8 cellular contexts compared by ENCODE assay signal in the genomic region with DNA sequence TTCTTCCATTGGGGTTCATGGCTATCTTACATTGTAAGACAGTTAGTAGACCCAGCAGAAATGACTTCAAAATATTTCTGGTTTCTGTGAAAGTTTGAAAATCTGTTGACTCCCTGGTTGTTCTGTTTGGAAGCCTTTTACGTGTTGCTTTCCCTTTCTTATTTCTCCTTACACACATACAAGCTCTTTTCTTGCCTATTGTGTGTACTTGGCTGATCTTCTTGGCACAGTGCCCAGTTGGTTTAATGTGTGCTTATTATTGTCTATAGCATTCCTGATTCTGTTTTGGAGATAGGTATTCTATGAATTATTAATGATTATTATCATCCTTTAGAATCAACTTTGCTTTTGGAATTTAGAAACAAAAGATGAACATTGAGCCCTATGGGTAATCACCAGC.
DNase-seq lines count a peak whose midpoint lies in the region; FAIRE-seq and TF ChIP-seq lines count a peak whose summit lies in the region.
"Not testable (repeated sequence)": the region's sequence is repeated elsewhere in the genome, so short reads cannot be mapped to it uniquely, and the experiment has no call there.

No MANE protein-coding gene starts in this region.

- H3K4me1 ChIP-seq in HAP-1, SJCRH30, testis: not testable (repeated sequence)

- not testable (repeated sequence) for H3K27me3 ChIP-seq in HAP-1 (ENCODE audit: low read depth); SJCRH30; bronchial epithelial cell (ENCODE audit: control insufficient read depth, insufficient read depth, low read length); testis

- TF ChIP-seq POLR2A in testis (IDR thresholded peaks at IDR 0.05) = not testable (repeated sequence)

- TF ChIP-seq CTCF in bronchial epithelial cell (IDR thresholded peaks at IDR 0.05; ENCODE audit: insufficient read depth, low read length, severe bottlenecking); fibroblast of the aortic adventitia (IDR thresholded peaks at IDR 0.05; ENCODE audit: insufficient read depth, low read length); testis (IDR thresholded peaks at IDR 0.05): not testable (repeated sequence)

- not testable (repeated sequence) for H3K36me3 ChIP-seq in HAP-1 (replicated peaks); SJCRH30; bronchial epithelial cell (ENCODE audit: control insufficient read depth, insufficient read depth, low read length); testis (ENCODE audit: low read depth, missing control alignments)

- not testable (repeated sequence) for H3K9me3 ChIP-seq in HAP-1; SJCRH30 (replicated peaks); testis

- DNase-seq in Ammon's horn (ENCODE audit: low spot score) (peak; percentile 24), HAP-1 (ENCODE audit: low spot score in 2 of 2) (peak; percentile 2 to 58), SJCRH30 (peak; percentile 20 to 50), bronchial epithelial cell (ENCODE audit: low read depth) (peak; percentile 1), fibroblast of the aortic adventitia (ENCODE audit: low read depth) (peak; percentile 4), kidney tubule cell (ENCODE audit: low spot score) (peak; percentile 3), pulmonary artery endothelial cell (ENCODE audit: low read depth, low spot score) (peak; percentile 39), testis (peak; percentile 14)

- not testable (repeated sequence) for H3K4me3 ChIP-seq in HAP-1; SJCRH30; bronchial epithelial cell (ENCODE audit: low read depth, low read length); fibroblast of the aortic adventitia (ENCODE audit: low read depth, low read length); testis

- H3K27ac ChIP-seq in SJCRH30, testis: not testable (repeated sequence)

- in situ Hi-C loops in HAP-1 (cut with MboI; ENCODE audit: low sequenced_read_pairs) = not testable (repeated sequence)

- FAIRE-seq in bronchial epithelial cell (lab: Jason Lieb, UNC) = not testable (repeated sequence)

- WGBS in testis, 2 donors = 54 to 58% methylated on average over 1 of the region's 1 CpG

- intact Hi-C loops in testis (cut with DNase I; ENCODE audit: low total_unique reads) = not testable (repeated sequence)
